In the genomic region with DNA sequence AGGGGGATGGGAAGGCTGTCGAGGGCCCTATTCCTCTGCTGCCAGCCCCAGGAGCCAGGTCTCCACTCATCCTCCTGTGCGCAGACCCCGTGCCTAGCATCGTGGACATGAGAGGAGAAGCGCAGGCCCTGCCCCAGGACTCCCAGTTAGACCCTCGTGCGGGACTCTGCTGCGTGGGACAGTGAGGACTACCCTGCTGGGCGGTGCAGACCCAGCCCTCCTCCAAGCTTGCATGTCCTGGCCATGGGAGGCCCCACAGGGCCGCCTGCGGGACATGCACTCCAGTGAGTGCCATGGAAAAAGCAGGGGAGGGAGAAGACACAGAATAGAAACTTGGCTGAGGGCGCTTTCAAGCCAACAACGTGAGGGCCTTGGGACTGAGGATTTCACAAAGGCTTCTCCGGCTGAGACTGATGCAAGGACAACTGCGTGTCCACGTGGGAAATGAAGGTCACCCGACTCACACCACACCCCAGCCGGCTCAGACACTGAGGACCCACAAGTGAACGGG, we compare ENCODE assay signal across 1 cellular context.
TF ChIP-seq lines count a peak whose summit lies in the region.

No MANE protein-coding gene starts in this region.

TF ChIP-seq in GM23338, 12 proteins besides CTCF, POLR2A, EP300 and RAD21 (continued from another document):
- TF ChIP-seq, protein P1, sequence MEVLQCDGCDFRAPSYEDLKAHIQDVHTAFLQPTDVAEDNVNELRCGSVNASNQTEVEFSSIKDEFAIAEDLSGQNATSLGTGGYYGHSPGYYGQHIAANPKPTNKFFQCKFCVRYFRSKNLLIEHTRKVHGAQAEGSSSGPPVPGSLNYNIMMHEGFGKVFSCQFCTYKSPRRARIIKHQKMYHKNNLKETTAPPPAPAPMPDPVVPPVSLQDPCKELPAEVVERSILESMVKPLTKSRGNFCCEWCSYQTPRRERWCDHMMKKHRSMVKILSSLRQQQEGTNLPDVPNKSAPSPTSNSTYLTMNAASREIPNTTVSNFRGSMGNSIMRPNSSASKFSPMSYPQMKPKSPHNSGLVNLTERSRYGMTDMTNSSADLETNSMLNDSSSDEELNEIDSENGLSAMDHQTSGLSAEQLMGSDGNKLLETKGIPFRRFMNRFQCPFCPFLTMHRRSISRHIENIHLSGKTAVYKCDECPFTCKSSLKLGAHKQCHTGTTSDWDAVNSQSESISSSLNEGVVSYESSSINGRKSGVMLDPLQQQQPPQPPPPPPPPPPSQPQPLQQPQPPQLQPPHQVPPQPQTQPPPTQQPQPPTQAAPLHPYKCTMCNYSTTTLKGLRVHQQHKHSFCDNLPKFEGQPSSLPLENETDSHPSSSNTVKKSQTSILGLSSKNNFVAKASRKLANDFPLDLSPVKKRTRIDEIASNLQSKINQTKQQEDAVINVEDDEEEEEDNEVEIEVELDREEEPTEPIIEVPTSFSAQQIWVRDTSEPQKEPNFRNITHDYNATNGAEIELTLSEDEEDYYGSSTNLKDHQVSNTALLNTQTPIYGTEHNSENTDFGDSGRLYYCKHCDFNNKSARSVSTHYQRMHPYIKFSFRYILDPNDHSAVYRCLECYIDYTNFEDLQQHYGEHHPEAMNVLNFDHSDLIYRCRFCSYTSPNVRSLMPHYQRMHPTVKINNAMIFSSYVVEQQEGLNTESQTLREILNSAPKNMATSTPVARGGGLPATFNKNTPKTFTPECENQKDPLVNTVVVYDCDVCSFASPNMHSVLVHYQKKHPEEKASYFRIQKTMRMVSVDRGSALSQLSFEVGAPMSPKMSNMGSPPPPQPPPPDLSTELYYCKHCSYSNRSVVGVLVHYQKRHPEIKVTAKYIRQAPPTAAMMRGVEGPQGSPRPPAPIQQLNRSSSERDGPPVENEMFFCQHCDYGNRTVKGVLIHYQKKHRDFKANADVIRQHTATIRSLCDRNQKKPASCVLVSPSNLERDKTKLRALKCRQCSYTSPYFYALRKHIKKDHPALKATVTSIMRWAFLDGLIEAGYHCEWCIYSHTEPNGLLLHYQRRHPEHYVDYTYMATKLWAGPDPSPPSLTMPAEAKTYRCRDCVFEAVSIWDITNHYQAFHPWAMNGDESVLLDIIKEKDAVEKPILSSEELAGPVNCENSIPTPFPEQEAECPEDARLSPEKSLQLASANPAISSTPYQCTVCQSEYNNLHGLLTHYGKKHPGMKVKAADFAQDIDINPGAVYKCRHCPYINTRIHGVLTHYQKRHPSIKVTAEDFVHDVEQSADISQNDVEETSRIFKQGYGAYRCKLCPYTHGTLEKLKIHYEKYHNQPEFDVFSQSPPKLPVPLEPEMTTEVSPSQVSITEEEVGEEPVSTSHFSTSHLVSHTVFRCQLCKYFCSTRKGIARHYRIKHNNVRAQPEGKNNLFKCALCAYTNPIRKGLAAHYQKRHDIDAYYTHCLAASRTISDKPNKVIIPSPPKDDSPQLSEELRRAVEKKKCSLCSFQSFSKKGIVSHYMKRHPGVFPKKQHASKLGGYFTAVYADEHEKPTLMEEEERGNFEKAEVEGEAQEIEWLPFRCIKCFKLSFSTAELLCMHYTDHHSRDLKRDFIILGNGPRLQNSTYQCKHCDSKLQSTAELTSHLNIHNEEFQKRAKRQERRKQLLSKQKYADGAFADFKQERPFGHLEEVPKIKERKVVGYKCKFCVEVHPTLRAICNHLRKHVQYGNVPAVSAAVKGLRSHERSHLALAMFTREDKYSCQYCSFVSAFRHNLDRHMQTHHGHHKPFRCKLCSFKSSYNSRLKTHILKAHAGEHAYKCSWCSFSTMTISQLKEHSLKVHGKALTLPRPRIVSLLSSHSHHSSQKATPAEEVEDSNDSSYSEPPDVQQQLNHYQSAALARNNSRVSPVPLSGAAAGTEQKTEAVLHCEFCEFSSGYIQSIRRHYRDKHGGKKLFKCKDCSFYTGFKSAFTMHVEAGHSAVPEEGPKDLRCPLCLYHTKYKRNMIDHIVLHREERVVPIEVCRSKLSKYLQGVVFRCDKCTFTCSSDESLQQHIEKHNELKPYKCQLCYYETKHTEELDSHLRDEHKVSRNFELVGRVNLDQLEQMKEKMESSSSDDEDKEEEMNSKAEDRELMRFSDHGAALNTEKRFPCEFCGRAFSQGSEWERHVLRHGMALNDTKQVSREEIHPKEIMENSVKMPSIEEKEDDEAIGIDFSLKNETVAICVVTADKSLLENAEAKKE (CRISPR knock-in tag; IDR thresholded peaks at IDR 0.05), result no peak
- TF ChIP-seq ZNF331 (CRISPR knock-in tag; IDR thresholded peaks at IDR 0.05; ENCODE audit: low read depth), result no peak
- no peak for TF ChIP-seq NANOG (IDR thresholded peaks at IDR 0.05; ENCODE audit: borderline replicate concordance)
- no peak for TF ChIP-seq STAT1 (IDR thresholded peaks at IDR 0.05; ENCODE audit: unreplicated experiment)
TF ChIP-seq in GM23338: peak in this region for 0.
